Comparison of ENCODE assay signal across 10 cellular contexts in genomic region chr7:155808551-155809331, GRCh38. TPM values are rescaled to one million over a fixed set of nuclear protein-coding genes. Genes with fewer than 3 reads are reported as not detected.
DNase-seq lines count a peak whose midpoint lies in the region; ATAC-seq and TF ChIP-seq lines count a peak whose summit lies in the region.
"Had no signal": no experiment of that assay in that cellular context is flagged by ENCODE, and none has a peak within 500 bp of the region (broad histone marks: within the 10 kb centered on the region; RNA-seq: fewer than 3 reads in every experiment).

No MANE protein-coding gene starts in this region.

- TF ChIP-seq CTCF in breast epithelium (IDR thresholded peaks at IDR 0.05), result no peak
- no peak for TF ChIP-seq CTCF in MCF 10A (IDR thresholded peaks at IDR 0.05; ENCODE audit: unreplicated experiment)
- TF ChIP-seq CTCF in liver (IDR thresholded peaks at IDR 0.05; ENCODE audit: low read depth, low read length, missing input control), result no peak
- no peak for TF ChIP-seq CTCF in type B pancreatic cell (conservative IDR thresholded peaks at IDR 0.05)

- peaks cover 6% of the 10 kb centered on the region for H3K36me3 Mint-ChIP-seq in MCF 10A (ENCODE audit: insufficient read depth, unreplicated experiment)
- H3K36me3 Mint-ChIP-seq in activated naive CD8-positive, alpha-beta T cell treated with anti-CD3 and anti-CD28 coated beads, Interleukin-2, amount 10 ng/mL, durations not matched to agents 7 days and 5 days, result no peaks in the 10 kb centered on the region
- H3K36me3 Mint-ChIP-seq in type B pancreatic cell, result no peaks in the 10 kb centered on the region

- TF ChIP-seq RAD21 in liver (IDR thresholded peaks at IDR 0.05), result no peak

- no peak overlapping the region for H3K27ac ChIP-seq in breast epithelium
- H3K27ac ChIP-seq in liver (ENCODE audit: low read depth in 1 of 2, low read length in 2 of 2), result peak overlapping the region; percentile 93 to 99

- H3K9ac ChIP-seq in liver (ENCODE audit: low read depth in 1 of 2, low read length in 2 of 2), result peak overlapping the region; percentile 41 to 74

- H3K27me3 Mint-ChIP-seq in MCF 10A (ENCODE audit: insufficient read depth, unreplicated experiment) (peaks cover 49% of the 10 kb centered on the region), type B pancreatic cell (peaks cover 78% of the 10 kb centered on the region)
- peaks cover 71% of the 10 kb centered on the region for H3K27me3 Mint-ChIP-seq in activated naive CD8-positive, alpha-beta T cell treated with anti-CD3 and anti-CD28 coated beads, Interleukin-2, amount 10 ng/mL, durations not matched to agents 7 days and 5 days

- under 1% methylated on average over 63 of the region's 63 CpGs for WGBS in liver

- no TSS peak for BruUV-seq in MCF 10A (replicated peaks; lab: Mats Ljungman, UMichigan)

- H3K27ac Mint-ChIP-seq in MCF 10A (ENCODE audit: low read depth, unreplicated experiment) (no peak overlapping the region), type B pancreatic cell (peak overlapping the region; percentile 65)
- peak overlapping the region; percentile 54 for H3K27ac Mint-ChIP-seq in activated naive CD8-positive, alpha-beta T cell treated with anti-CD3 and anti-CD28 coated beads, Interleukin-2, amount 10 ng/mL, durations not matched to agents 7 days and 5 days

- CTCF ChIA-PET in MCF 10A (lab: Yijun Ruan, JAX), result interaction anchor here (0.6 to 0.9 kb wide), 2 partner anchors 14 to 37 kb away, joined by 3 to 4 read pairs; no protein-coding TSS in a partner anchor

- POLR2A ChIA-PET in MCF 10A (lab: Yijun Ruan, JAX), result no interaction called here
- POLR2A ChIA-PET in activated naive CD8-positive, alpha-beta T cell treated with anti-CD3 and anti-CD28 coated beads, Interleukin-2, amount 10 ng/mL, durations not matched to agents 7 days and 5 days (lab: Charles Lee), result interaction anchor here (0.6 kb wide), 1 partner anchor 658 kb away, joined by 3 read pairs; no protein-coding TSS in a partner anchor

- H3K4me1 Mint-ChIP-seq in MCF 10A (ENCODE audit: insufficient read depth, unreplicated experiment), result peaks cover 5% of the 10 kb centered on the region
- peaks cover 14% of the 10 kb centered on the region for H3K4me1 Mint-ChIP-seq in activated naive CD8-positive, alpha-beta T cell treated with anti-CD3 and anti-CD28 coated beads, Interleukin-2, amount 10 ng/mL, durations not matched to agents 7 days and 5 days
- peaks cover 12% of the 10 kb centered on the region for H3K4me1 Mint-ChIP-seq in type B pancreatic cell (ENCODE audit: unreplicated experiment)

- H3K4me1 ChIP-seq in breast epithelium, result peaks cover 29 to 33% of the 10 kb centered on the region in 2 donors
- H3K4me1 ChIP-seq in liver (ENCODE audit: control insufficient read depth in 4 of 4, insufficient read depth in 4 of 4, low read length in 3 of 4), result peaks cover 11 to 78% (median 41%) of the 10 kb centered on the region in 4 donors

- H3K9me3 Mint-ChIP-seq in MCF 10A (ENCODE audit: unreplicated experiment) (no peaks in the 10 kb centered on the region), type B pancreatic cell (no peaks in the 10 kb centered on the region)
- no peaks in the 10 kb centered on the region for H3K9me3 Mint-ChIP-seq in activated naive CD8-positive, alpha-beta T cell treated with anti-CD3 and anti-CD28 coated beads, Interleukin-2, amount 10 ng/mL, durations not matched to agents 7 days and 5 days
- H3K9me3 Mint-ChIP-seq: central memory CD8-positive, alpha-beta T cell had no signal

- H3K9me3 ChIP-seq in breast epithelium, result no peaks in the 10 kb centered on the region
- H3K9me3 ChIP-seq in liver (ENCODE audit: control insufficient read depth in 4 of 4, low read length in 3 of 4), result no peaks in the 10 kb centered on the region

- intact Hi-C loops in breast epithelium (cut with DNase I; ENCODE audit: low total_unique reads), result no loop called here
- intact Hi-C loops in MCF 10A (cut with micrococcal nuclease), result no loop called here

- H3K4me3 Mint-ChIP-seq in MCF 10A (ENCODE audit: unreplicated experiment) (no peak overlapping the region), type B pancreatic cell (peak overlapping the region; percentile 86)
- H3K4me3 Mint-ChIP-seq in activated naive CD8-positive, alpha-beta T cell treated with anti-CD3 and anti-CD28 coated beads, Interleukin-2, amount 10 ng/mL, durations not matched to agents 7 days and 5 days, result peak overlapping the region; percentile 42
- H3K4me3 Mint-ChIP-seq: central memory CD8-positive, alpha-beta T cell had no signal

- no peak for ATAC-seq in activated naive CD8-positive, alpha-beta T cell treated with anti-CD3 and anti-CD28 coated beads, Interleukin-2, amount 10 ng/mL, durations not matched to agents 7 days and 5 days (ENCODE audit: low read depth)

- TF ChIP-seq POLR2A in breast epithelium (IDR thresholded peaks at IDR 0.05), result no peak

- H3K36me3 ChIP-seq in breast epithelium (no peaks in the 10 kb centered on the region), liver (ENCODE audit: control insufficient read depth in 4 of 4, insufficient read depth in 3 of 4, low read depth in 1 of 4, low read length in 3 of 4) (peaks cover 0 to 3% (median under 1%) of the 10 kb centered on the region in 4 donors)

- peaks cover 0 to 98% of the 10 kb centered on the region in 2 donors for H3K27me3 ChIP-seq in breast epithelium
- H3K27me3 ChIP-seq in liver (ENCODE audit: control insufficient read depth in 4 of 4, insufficient read depth in 4 of 4, low read length in 3 of 4), result no peaks in the 10 kb centered on the region

- H3K4me3 ChIP-seq in breast epithelium (peak overlapping the region in 2 of 3 donors; percentile 37 to 62), liver (ENCODE audit: low read depth in 1 of 3, low read length in 3 of 3) (peak overlapping the region; percentile 66 to 81 (median 80))

- DNase-seq in breast epithelium (ENCODE audit: low spot score in 2 of 2), result no peak
- DNase-seq in MCF 10A (ENCODE audit: unreplicated experiment), result no peak
- no peak for DNase-seq in activated naive CD8-positive, alpha-beta T cell treated with anti-CD3 and anti-CD28 coated beads, Interleukin-2, amount 10 ng/mL, durations not matched to agents 7 days and 5 days
- DNase-seq in type B pancreatic cell (ENCODE audit: extremely low spot score, unreplicated experiment), result no peak
- DNase-seq in SIG-M5 treated with dmso at 0.1 percent for 504 hours (lab: John Stamatoyannopoulos, UW; ENCODE audit: unreplicated experiment), result no peak
- DNase-seq in cerebellar cortex (ENCODE audit: low spot score), result no peak
- DNase-seq in HPDE6-E6E7 (ENCODE audit: extremely low spot score), result no peak
- DNase-seq: HCEC 1CT had no signal

TF ChIP-seq in liver, 16 proteins besides CTCF, POLR2A, EP300 and RAD21:
- peak; percentile 76 for TF ChIP-seq TAF1 (conservative IDR thresholded peaks at IDR 0.05)
- TF ChIP-seq YY1 (IDR thresholded peaks at IDR 0.05), result peak; percentile 76
- TF ChIP-seq SP1 (IDR thresholded peaks at IDR 0.05), result no peak
- peak; percentile 9 to 23 for TF ChIP-seq EGR1 (IDR thresholded peaks at IDR 0.05; ENCODE audit: low read depth in 2 of 2)
- TF ChIP-seq MAX (IDR thresholded peaks at IDR 0.05), result no peak
- peak; percentile 37 for TF ChIP-seq REST (IDR thresholded peaks at IDR 0.05)

RNA-seq across cellular contexts. Expression of gene SHH, which starts 3.5 kb away (rescaled TPM):
- total RNA-seq in breast epithelium (not detected), MCF 10A (2022) (not detected in 2 replicates), liver (10 to 100 TPM in 1 of 2 donors, 1 to 10 TPM in 1; 6.1 to 10.0 TPM), type B pancreatic cell (ENCODE audit: low replicate concordance) (24.9 and 28.3 TPM in 2 replicates)
- total RNA-seq in activated naive CD8-positive, alpha-beta T cell treated with anti-CD3 and anti-CD28 coated beads, Interleukin-2, amount 10 ng/mL, durations not matched to agents 7 days and 5 days, result not detected
- 1 to 10 TPM; 3.9 to 4.3 TPM for polyA plus RNA-seq in liver

Comparison
In these comparisons a context has a peak if more than half of its experiments do, and no peak if none do; other contexts are left out.
1. H3K27ac ChIP-seq: peak in liver (2 of 2); none in breast epithelium (0 of 2).